ENCODE assay signal across 1 cellular context in the genomic region with DNA sequence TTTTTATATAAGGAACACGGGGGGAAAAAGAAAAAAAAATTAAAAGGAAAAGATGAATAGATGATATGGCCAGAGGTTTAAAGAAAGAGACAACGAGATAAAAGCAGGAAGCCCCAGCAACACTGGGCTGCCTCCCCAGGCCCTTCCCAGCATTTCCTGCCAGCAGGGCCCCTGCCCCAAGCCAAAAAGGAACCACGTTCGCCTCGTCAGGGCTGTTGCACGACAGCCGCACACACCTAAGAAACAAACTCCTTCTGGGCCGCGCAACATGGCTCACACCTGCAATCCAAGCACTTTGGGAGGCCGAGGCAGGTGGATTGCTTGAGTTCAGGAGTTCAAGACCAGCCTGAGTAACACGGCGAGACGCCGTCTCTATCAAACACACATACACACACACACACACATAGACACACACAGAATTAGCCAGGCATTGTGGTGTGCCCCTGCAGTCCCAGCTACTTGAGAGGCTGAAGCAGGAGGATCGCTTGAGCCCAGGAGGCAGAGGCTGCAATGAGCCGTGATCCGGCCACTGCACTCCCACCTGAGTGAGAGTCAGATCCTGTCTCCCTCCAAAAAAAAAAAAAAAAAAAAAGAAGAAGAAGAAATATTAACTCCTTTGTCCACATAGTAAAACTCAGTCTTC.
TF ChIP-seq lines count a peak whose summit lies in the region.

No MANE protein-coding gene starts in this region.

TF ChIP-seq in H1, 55 proteins besides CTCF, POLR2A, EP300 and RAD21:
- TF ChIP-seq POLR2AphosphoS5 (IDR thresholded peaks at IDR 0.05; ENCODE audit: low read depth, low read length) (no peak), TAF1 (IDR thresholded peaks at IDR 0.05; ENCODE audit: low read depth, low read length) (no peak), TEAD4 (IDR thresholded peaks at IDR 0.05; ENCODE audit: low read depth, low read length) (no peak), JUN (IDR thresholded peaks at IDR 0.05; ENCODE audit: low read depth, low read length) (no peak), ATF2 (IDR thresholded peaks at IDR 0.05; ENCODE audit: low read length) (no peak), ASH2L (IDR thresholded peaks at IDR 0.05; ENCODE audit: low read length) (no peak), PHF8 (conservative IDR thresholded peaks at IDR 0.05; ENCODE audit: low read depth, low read length) (no peak), SP4 (IDR thresholded peaks at IDR 0.05; ENCODE audit: low read length) (no peak), SUZ12 (IDR thresholded peaks at IDR 0.05; ENCODE audit: low read length) (no peak), TBP (IDR thresholded peaks at IDR 0.05; ENCODE audit: low read depth, low read length) (no peak), CREB1 (IDR thresholded peaks at IDR 0.05) (no peak), NRF1 (IDR thresholded peaks at IDR 0.05; ENCODE audit: low read depth, low read length) (no peak), CBX8 (IDR thresholded peaks at IDR 0.05; ENCODE audit: borderline replicate concordance, low read depth, low read length) (no peak), BACH1 (IDR thresholded peaks at IDR 0.05; ENCODE audit: low read length) (no peak), EGR1 (IDR thresholded peaks at IDR 0.05; ENCODE audit: borderline replicate concordance, low read depth, low read length) (no peak), CHD1 (IDR thresholded peaks at IDR 0.05; ENCODE audit: low read depth, low read length) (no peak), CEBPB (IDR thresholded peaks at IDR 0.05; ENCODE audit: low read depth, low read length) (no peak), JUND (IDR thresholded peaks at IDR 0.05; ENCODE audit: low read length) (no peak), MAX (IDR thresholded peaks at IDR 0.05) (no peak), YY1 (IDR thresholded peaks at IDR 0.05; ENCODE audit: low read depth, low read length) (no peak)
